In the genomic region with DNA sequence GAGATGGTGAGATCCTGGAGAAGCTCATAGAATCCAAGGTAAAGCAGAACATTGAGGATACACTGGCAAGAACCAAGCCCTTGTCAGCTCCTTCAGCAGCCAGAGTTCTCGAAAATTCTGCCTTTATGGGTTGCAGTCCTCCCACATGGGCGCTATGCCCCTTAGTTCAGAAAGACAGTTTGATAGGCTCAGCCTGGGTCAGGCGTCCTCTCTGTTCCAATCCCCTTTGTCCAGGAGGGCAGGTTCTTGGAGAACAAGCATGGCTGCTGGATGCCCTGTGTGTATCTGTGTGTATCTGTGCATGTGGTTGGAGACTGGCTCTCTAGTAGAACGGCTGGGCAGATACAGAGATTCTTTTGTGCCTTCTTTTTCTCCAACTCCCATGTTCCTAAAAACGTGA, we compare ENCODE assay signal across 15 cellular contexts. TPM values are rescaled to one million over a fixed set of nuclear protein-coding genes. Genes with fewer than 3 reads are reported as not detected.
DNase-seq lines count a peak whose midpoint lies in the region; ATAC-seq and TF ChIP-seq lines count a peak whose summit lies in the region.
"Had no signal": no experiment of that assay in that cellular context is flagged by ENCODE, and none has a peak within 500 bp of the region (broad histone marks: within the 10 kb centered on the region; RNA-seq: fewer than 3 reads in every experiment).

No MANE protein-coding gene starts in this region.

- no peak overlapping the region for H4K8ac ChIP-seq in IMR-90 (ENCODE audit: low read depth in 2 of 2, low read length in 2 of 2)

- H3K9ac ChIP-seq in IMR-90 (ENCODE audit: low read depth, low read length) (no peak overlapping the region), subcutaneous abdominal adipose tissue (ENCODE audit: low read length in 5 of 5) (no peak overlapping the region)

- H3K36me3 Mint-ChIP-seq in activated naive CD4-positive, alpha-beta T cell treated with anti-CD3 and anti-CD28 coated beads, Interleukin-2, amount 10 ng/mL, durations not matched to agents 7 days and 5 days, result no peaks in the 10 kb centered on the region
- H3K36me3 Mint-ChIP-seq: CD4-positive, alpha-beta memory T cell had no signal

- no peak overlapping the region for H3K18ac ChIP-seq in IMR-90 (ENCODE audit: low read depth, low read length)

- no peak overlapping the region for H3K4me3 Mint-ChIP-seq in activated naive CD4-positive, alpha-beta T cell treated with anti-CD3 and anti-CD28 coated beads, Interleukin-2, amount 10 ng/mL, durations not matched to agents 7 days and 5 days

- no peak overlapping the region for H3K56ac ChIP-seq in IMR-90 (ENCODE audit: extremely low read depth, insufficient read depth, low read length)

- no peak overlapping the region for H3K4ac ChIP-seq in IMR-90 (ENCODE audit: low read depth, low read length)

- H3K27me3 ChIP-seq in IMR-90 (ENCODE audit: control insufficient read depth, insufficient read depth, low read length), result no peaks in the 10 kb centered on the region
- no peaks in the 10 kb centered on the region for H3K27me3 ChIP-seq in subcutaneous abdominal adipose tissue (ENCODE audit: control insufficient read depth in 5 of 5, insufficient read depth in 4 of 5, low read length in 5 of 5)
- H3K27me3 ChIP-seq in esophagus squamous epithelium, result no peaks in the 10 kb centered on the region
- H3K27me3 ChIP-seq: BE2C had no signal

- CTCF ChIA-PET in IMR-90 (lab: Yijun Ruan, JAX), result no interaction called here
- CTCF ChIA-PET in activated naive CD4-positive, alpha-beta T cell treated with anti-CD3 and anti-CD28 coated beads, Interleukin-2, amount 10 ng/mL, durations not matched to agents 7 days and 5 days (lab: Charles Lee), result no interaction called here

- ATAC-seq in IMR-90 (ENCODE audit: low read depth), result no peak

- H4K20me1 ChIP-seq in IMR-90 (ENCODE audit: insufficient read depth, low read length), result no peaks in the 10 kb centered on the region

- WGBS in IMR-90 (ENCODE audit: extremely low coverage in 2 of 2, insufficient read length in 1 of 2), 2 experiments, result no CpG with 5 or more reads among the region's 5 CpGs
- WGBS in esophagus squamous epithelium, 2 donors, result 73 to 76% methylated on average over 5 of the region's 5 CpGs

- TF ChIP-seq POLR2A in IMR-90 (IDR thresholded peaks at IDR 0.05; ENCODE audit: low read depth, low read length) (no peak), esophagus squamous epithelium (IDR thresholded peaks at IDR 0.05) (no peak)

- no peaks in the 10 kb centered on the region for H3K9me3 Mint-ChIP-seq in activated naive CD4-positive, alpha-beta T cell treated with anti-CD3 and anti-CD28 coated beads, Interleukin-2, amount 10 ng/mL, durations not matched to agents 7 days and 5 days
- H3K9me3 Mint-ChIP-seq: CD4-positive, alpha-beta memory T cell had no signal

- no peak overlapping the region for H4K5ac ChIP-seq in IMR-90 (ENCODE audit: low read depth, low read length)

- H3K27me3 Mint-ChIP-seq in activated naive CD4-positive, alpha-beta T cell treated with anti-CD3 and anti-CD28 coated beads, Interleukin-2, amount 10 ng/mL, durations not matched to agents 7 days and 5 days, result peaks cover 19% of the 10 kb centered on the region

- no peak overlapping the region for H3K23ac ChIP-seq in IMR-90 (ENCODE audit: low read depth, low read length)

- H3K36me3 ChIP-seq in IMR-90 (ENCODE audit: control insufficient read depth, insufficient read depth, low read length), result no peaks in the 10 kb centered on the region
- no peaks in the 10 kb centered on the region for H3K36me3 ChIP-seq in subcutaneous abdominal adipose tissue (ENCODE audit: control insufficient read depth in 5 of 5, insufficient read depth in 5 of 5, low read length in 5 of 5)
- H3K36me3 ChIP-seq in esophagus squamous epithelium, result no peaks in the 10 kb centered on the region
- H3K36me3 ChIP-seq: BE2C had no signal

- no peak overlapping the region for H2BK15ac ChIP-seq in IMR-90 (ENCODE audit: low read depth, low read length)

- dilution Hi-C loops in IMR-90 (cut with HindIII; ENCODE audit: low sequenced_read_pairs, unreplicated experiment), result no loop called here

- peak overlapping the region; percentile 65 for H2AK9ac ChIP-seq in IMR-90 (replicated peaks; ENCODE audit: low read depth, low read length, poor library complexity)

- H2BK120ac ChIP-seq in IMR-90 (ENCODE audit: low read depth, low read length), result no peak overlapping the region

- TF ChIP-seq CTCF in IMR-90 (conservative IDR thresholded peaks at IDR 0.05; ENCODE audit: low read depth, low read length) (no peak), coronary artery (IDR thresholded peaks at IDR 0.05) (no peak), esophagus squamous epithelium (IDR thresholded peaks at IDR 0.05) (no peak)

- no peak overlapping the region for H2BK5ac ChIP-seq in IMR-90 (ENCODE audit: low read depth, low read length, poor library complexity, severe bottlenecking)

- H2AK5ac ChIP-seq in IMR-90 (ENCODE audit: low read depth, low read length), result peak overlapping the region; percentile 21; the same call in 1 of the 2 replicates

- no peak overlapping the region for H2BK20ac ChIP-seq in IMR-90 (ENCODE audit: low read depth, low read length)

- H3K79me1 ChIP-seq in IMR-90 (ENCODE audit: low read depth in 1 of 2, low read length in 2 of 2), result no peaks in the 10 kb centered on the region

- H3K4me1 ChIP-seq in IMR-90 (ENCODE audit: control insufficient read depth, insufficient read depth, low read length), result peaks cover 7% of the 10 kb centered on the region; the same call in 1 of the 2 replicates
- peaks cover 0 to 10% (median 2%) of the 10 kb centered on the region in 5 donors for H3K4me1 ChIP-seq in subcutaneous abdominal adipose tissue (ENCODE audit: control insufficient read depth in 5 of 5, insufficient read depth in 5 of 5, low read length in 5 of 5)
- peaks cover 14 to 28% (median 23%) of the 10 kb centered on the region in 3 donors for H3K4me1 ChIP-seq in esophagus squamous epithelium
- H3K4me1 ChIP-seq: BE2C had no signal

- no peak overlapping the region for H3K4me2 ChIP-seq in IMR-90 (ENCODE audit: low read depth, low read length)

- POLR2A ChIA-PET in IMR-90 (lab: Charles Lee; ENCODE audit: unreplicated experiment), result no interaction called here

- H3K9me1 ChIP-seq in IMR-90 (ENCODE audit: insufficient read depth, low read length), result peaks cover 5% of the 10 kb centered on the region

- H3K4me3 ChIP-seq in IMR-90 (ENCODE audit: insufficient read depth, low read depth, low read length) (no peak overlapping the region), coronary artery (no peak overlapping the region), subcutaneous abdominal adipose tissue (ENCODE audit: low read depth in 1 of 5, low read length in 5 of 5) (no peak overlapping the region), esophagus squamous epithelium (no peak overlapping the region)

- no peak overlapping the region for H4K91ac ChIP-seq in IMR-90 (ENCODE audit: insufficient read depth, low read depth, low read length)

- no peak overlapping the region for H3K27ac Mint-ChIP-seq in activated naive CD4-positive, alpha-beta T cell treated with anti-CD3 and anti-CD28 coated beads, Interleukin-2, amount 10 ng/mL, durations not matched to agents 7 days and 5 days
- H3K27ac Mint-ChIP-seq: CD4-positive, alpha-beta memory T cell had no signal

- intact Hi-C loops in IMR-90 (cut with micrococcal nuclease) (no loop called here), esophagus squamous epithelium (cut with DNase I) (no loop called here)

- peak overlapping the region; percentile 49 for H2AFZ ChIP-seq in IMR-90 (replicated peaks; ENCODE audit: low read length, poor library complexity)

- BruUV-seq in IMR-90 (replicated peaks; lab: Mats Ljungman, UMichigan), result no TSS peak

- no peak overlapping the region for H3K27ac ChIP-seq in IMR-90 (ENCODE audit: insufficient read depth, low read length)
- no peak overlapping the region for H3K27ac ChIP-seq in coronary artery
- peak overlapping the region; percentile 2 for H3K27ac ChIP-seq in subcutaneous abdominal adipose tissue (ENCODE audit: low read depth, low read length)
- no peak overlapping the region for H3K27ac ChIP-seq in esophagus squamous epithelium
- H3K27ac ChIP-seq: C4-2B, HL-60 had no signal

- no peak overlapping the region for H3K14ac ChIP-seq in IMR-90 (replicated peaks; ENCODE audit: low read depth, low read length)

- in situ Hi-C loops in IMR-90 (cut with MboI; ENCODE audit: low sequenced_read_pairs), result no loop called here

- DNase-seq in IMR-90 (no peak), coronary artery (ENCODE audit: low spot score) (peak; percentile 66), esophagus squamous epithelium (lab: John Stamatoyannopoulos, UW) (no peak), HUDEP-2 (lab: John Stamatoyannopoulos, UW; ENCODE audit: unreplicated experiment in 76 of 76) (no peak), retina (no peak)
- no peak for DNase-seq in activated naive CD4-positive, alpha-beta T cell treated with anti-CD3 and anti-CD28 coated beads, Interleukin-2, amount 10 ng/mL, durations not matched to agents 7 days and 5 days
- DNase-seq: BE2C; CD4-positive, alpha-beta memory T cell; DMS79; EL; HCEC 1CT had no signal

- no peaks in the 10 kb centered on the region for H3K4me1 Mint-ChIP-seq in activated naive CD4-positive, alpha-beta T cell treated with anti-CD3 and anti-CD28 coated beads, Interleukin-2, amount 10 ng/mL, durations not matched to agents 7 days and 5 days

- no peak for TF ChIP-seq RAD21 in IMR-90 (IDR thresholded peaks at IDR 0.05; ENCODE audit: low read length)

- no peaks in the 10 kb centered on the region for H3K9me3 ChIP-seq in IMR-90 (ENCODE audit: control insufficient read depth, insufficient read depth, low read length)
- H3K9me3 ChIP-seq in subcutaneous abdominal adipose tissue (ENCODE audit: control insufficient read depth in 5 of 5, low read length in 5 of 5), result no peaks in the 10 kb centered on the region
- H3K9me3 ChIP-seq in esophagus squamous epithelium, result no peaks in the 10 kb centered on the region
- H3K9me3 ChIP-seq: BE2C had no signal

TF ChIP-seq in IMR-90, 13 proteins besides CTCF, POLR2A, EP300 and RAD21 (continues in another document):
- TF ChIP-seq SMC3 (IDR thresholded peaks at IDR 0.05; ENCODE audit: low read depth, low read length) (no peak), RFX5 (IDR thresholded peaks at IDR 0.05; ENCODE audit: low read depth, low read length) (no peak), MAZ (IDR thresholded peaks at IDR 0.05; ENCODE audit: borderline replicate concordance, low read depth, low read length) (no peak), MAFK (IDR thresholded peaks at IDR 0.05; ENCODE audit: low read depth, low read length) (no peak), FOS (IDR thresholded peaks at IDR 0.05; ENCODE audit: low read depth, low read length) (no peak), NFE2L2 (IDR thresholded peaks at IDR 0.05; ENCODE audit: low read depth, low read length) (no peak)

RNA-seq across cellular contexts. Expression of gene NBL1, which starts 8.0 kb away (rescaled TPM):
- total RNA-seq in IMR-90 (2012; rRNA removed) (12.5 and 14.0 TPM in 2 replicates), esophagus squamous epithelium (100 to 1,000 TPM in 2 of 4 donors, 10 to 100 TPM in 2; 67.8 to 170 (median 95.1) TPM)
- polyA plus RNA-seq in IMR-90 (2012; rRNA removed), result 54.2 and 62.7 TPM in 2 replicates
- 30.4 and 44.0 TPM in 2 replicates for polyA plus RNA-seq in IMR-90 (2012; cell fraction: cytosol; rRNA removed)
- 13.3 and 30.2 TPM in 2 replicates for polyA plus RNA-seq in IMR-90 (2012; cell fraction: nucleus; rRNA removed; ENCODE audit: low replicate concordance)

RNA-seq across cellular contexts. Expression of gene HTR6, which starts 28.6 kb away (rescaled TPM):
- total RNA-seq in IMR-90 (2012; rRNA removed), result not detected in 2 replicates
- not detected in 2 replicates for polyA plus RNA-seq in IMR-90 (2012; rRNA removed)
- not detected in 2 replicates for polyA plus RNA-seq in IMR-90 (2012; cell fraction: cytosol; rRNA removed)
- polyA plus RNA-seq in IMR-90 (2012; cell fraction: nucleus; rRNA removed; ENCODE audit: low replicate concordance), result 0.08 TPM in 1 of 2 replicates, not detected in the other
- not detected for total RNA-seq in esophagus squamous epithelium
- polyA plus RNA-seq: AG04450 had no signal
